In genomic region chr2:206422493-206422892, GRCh38 we compare ENCODE assay signal across 18 cellular contexts. TPM values are rescaled to one million over a fixed set of nuclear protein-coding genes. Genes with fewer than 3 reads are reported as not detected.
"Had no signal": no experiment of that assay in that cellular context is flagged by ENCODE, and none has a peak within 500 bp of the region (broad histone marks: within the 10 kb centered on the region; RNA-seq: fewer than 3 reads in every experiment).

No MANE protein-coding gene starts in this region.

- H3K27ac ChIP-seq: ascending aorta, heart left ventricle, ovary, thoracic aorta had no signal

- H3K36me3 ChIP-seq: ascending aorta, heart left ventricle, ovary, thoracic aorta had no signal

- ATAC-seq: activated CD8-positive, alpha-beta memory T cell treated with anti-CD3 and anti-CD28 coated beads, Interleukin-2, amount 10 ng/mL, durations not matched to agents 7 days and 5 days; activated T-cell treated with anti-CD3 and anti-CD28 coated beads, Interleukin-2, amount 50 U/mL, for 72 hours; heart left ventricle; stimulated activated naive CD8-positive, alpha-beta T cell treated with anti-CD3 and anti-CD28 coated beads, Interleukin-15, amount 100 ng/mL, for 72 hours had no signal

- H3K4me3 ChIP-seq: ascending aorta, heart left ventricle, ovary, thoracic aorta had no signal

- H3K4me1 ChIP-seq: ascending aorta, heart left ventricle had no signal

- DNase-seq: activated CD4-positive, alpha-beta T cell treated with anti-CD3 and anti-CD28 coated beads for 1 hour; activated CD4-positive, alpha-beta T cell treated with anti-CD3 and anti-CD28 coated beads, Interleukin-2, amount 50 U/mL, for 48 hours; activated CD8-positive, alpha-beta memory T cell treated with anti-CD3 and anti-CD28 coated beads, Interleukin-2, amount 10 ng/mL, durations not matched to agents 7 days and 5 days; activated gamma-delta T cell treated with Interleukin-2 at 50 U/mL for 16 hours; activated naive CD8-positive, alpha-beta T cell treated with anti-CD3 and anti-CD28 coated beads for 36 hours; activated T-cell treated with anti-CD3 and anti-CD28 coated beads, Interleukin-2, amount 50 U/mL, for 72 hours; central memory CD4-positive, alpha-beta T cell; cortex of kidney; effector memory CD4-positive, alpha-beta T cell; heart left ventricle; kidney; ovary; stimulated activated CD4-positive, alpha-beta T cell treated with anti-CD3 and anti-CD28 coated beads, Interleukin-4, amount 100 ng/mL, for 4 hours; stimulated activated naive CD8-positive, alpha-beta T cell treated with anti-CD3 and anti-CD28 coated beads, Interleukin-15, amount 100 ng/mL, for 72 hours; SW 1271 had no signal

- H3K27me3 ChIP-seq: ascending aorta, ovary had no signal

- H3K9me3 ChIP-seq: ovary, thoracic aorta had no signal

RNA-seq across cellular contexts. Expression of gene ADAM23, which starts 20.8 kb away (rescaled TPM):
- total RNA-seq: renal cortical epithelial cell had no signal
